Comparison of ENCODE assay signal across 24 cellular contexts in the genomic region with DNA sequence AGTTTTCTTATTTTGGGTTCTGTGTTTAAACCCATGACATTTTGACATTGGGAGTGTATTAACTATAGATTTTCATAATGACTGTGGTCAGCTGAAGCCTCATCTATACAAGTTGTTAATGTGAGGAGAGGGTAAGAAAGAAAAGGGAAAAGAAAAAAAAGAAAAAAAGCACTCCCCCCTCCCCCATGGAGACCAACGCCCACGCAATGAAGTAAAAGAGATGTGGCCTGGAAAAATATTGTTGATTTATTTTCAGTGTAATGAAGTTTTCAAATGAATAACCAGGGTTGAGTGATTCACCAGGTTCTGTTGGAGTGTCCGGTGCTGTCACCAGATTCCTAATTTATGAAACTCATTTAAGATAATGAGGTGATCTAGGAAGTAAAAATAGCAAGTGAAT.
"Had no signal": no experiment of that assay in that cellular context is flagged by ENCODE, and none has a peak within 500 bp of the region (broad histone marks: within the 10 kb centered on the region; RNA-seq: fewer than 3 reads in every experiment).

No MANE protein-coding gene starts in this region.

- DNase-seq: activated CD4-positive, alpha-beta memory T cell treated with anti-CD3 and anti-CD28 coated beads for 36 hours; activated CD4-positive, alpha-beta T cell treated with anti-CD3 and anti-CD28 coated beads, Interleukin-2, amount 10 ng/mL, durations not matched to agents 24 days and 14 days; activated CD4-positive, CD25-positive, alpha-beta regulatory T cell treated with anti-CD3 and anti-CD28 coated beads, Interleukin-2, amount 50 U/mL, for 72 hours; activated CD8-positive, alpha-beta memory T cell treated with anti-CD3 and anti-CD28 coated beads, Interleukin-2, amount 50 U/mL, for 4 hours; activated naive CD8-positive, alpha-beta T cell treated with anti-CD3 and anti-CD28 coated beads, Interleukin-2, amount 50 U/mL, for 24 hours; activated T-cell treated with anti-CD3 and anti-CD28 coated beads, Interleukin-2, amount 50 U/mL, for 1 hour; amygdala; effector memory CD4-positive, alpha-beta T cell; islet precursor cell; left cardiac atrium; left ventricle myocardium superior; mucosa of descending colon; sigmoid colon; small intestine; T1000; testis; transverse colon; WERI-Rb-1 had no signal

- H3K36me3 ChIP-seq: neutrophil, prostate gland, sigmoid colon, transverse colon, WERI-Rb-1 had no signal

- H3K27ac ChIP-seq: neutrophil, prostate gland, sigmoid colon, testis, transverse colon, WERI-Rb-1 had no signal

- H3K4me3 ChIP-seq: mucosa of descending colon, prostate gland, sigmoid colon, transverse colon had no signal

- H3K36me3 Mint-ChIP-seq: natural killer cell treated with Interleukin-12 subunit alpha and Interleukin-12 subunit beta and Interleukin-15 and Interleukin-18, amount 100 ng/mL, for 72 hours had no signal

- H3K27ac Mint-ChIP-seq: activated CD4-positive, alpha-beta memory T cell treated with anti-CD3 and anti-CD28 coated beads for 36 hours; activated naive CD8-positive, alpha-beta T cell treated with anti-CD3 and anti-CD28 coated beads, Interleukin-2, amount 50 U/mL, for 24 hours; activated T-helper 2 cell treated with anti-CD3 and anti-CD28 coated beads, Interferon-gamma antibody, Interleukin-2, Interleukin-4, amounts not matched to agents 10 μg/mL and 5 μg/mL and 100 μg/mL, durations not matched to agents 14 hours and 24 hours and 36 hours; T-helper 1 cell treated with Interleukin-12 subunit alpha and Interleukin-12 subunit beta and Interleukin-4 antibody, amounts not matched to agents 30 μg/mL and 1 μg/mL, for 36 hours had no signal

- H3K4me3 Mint-ChIP-seq: T-helper 1 cell treated with Interleukin-12 subunit alpha and Interleukin-12 subunit beta and Interleukin-4 antibody, amounts not matched to agents 30 μg/mL and 1 μg/mL, for 36 hours had no signal

- H3K9me3 Mint-ChIP-seq: activated CD4-positive, alpha-beta memory T cell treated with anti-CD3 and anti-CD28 coated beads for 36 hours; activated CD4-positive, alpha-beta T cell treated with anti-CD3 and anti-CD28 coated beads, Interleukin-2, amount 10 ng/mL, durations not matched to agents 24 days and 14 days; activated naive CD4-positive, alpha-beta T cell treated with anti-CD3 and anti-CD28 coated beads, Interleukin-2, amount 50 U/mL, for 24 hours; activated naive CD8-positive, alpha-beta T cell treated with anti-CD3 and anti-CD28 coated beads, Interleukin-2, amount 50 U/mL, for 24 hours; activated T-helper 2 cell treated with anti-CD3 and anti-CD28 coated beads, Interferon-gamma antibody, Interleukin-2, Interleukin-4, amounts not matched to agents 10 μg/mL and 5 μg/mL and 100 μg/mL, durations not matched to agents 14 hours and 24 hours and 36 hours; natural killer cell treated with Interleukin-12 subunit alpha and Interleukin-12 subunit beta and Interleukin-15 and Interleukin-18, amount 100 ng/mL, for 72 hours; T-helper 1 cell treated with Interleukin-12 subunit alpha and Interleukin-12 subunit beta and Interleukin-4 antibody, amounts not matched to agents 30 μg/mL and 1 μg/mL, for 36 hours had no signal

- H3K9me3 ChIP-seq: mucosa of descending colon, neutrophil, prostate gland, sigmoid colon, testis, transverse colon had no signal

- ATAC-seq: activated naive CD8-positive, alpha-beta T cell treated with anti-CD3 and anti-CD28 coated beads, Interleukin-2, amount 50 U/mL, for 24 hours; left cardiac atrium; left ventricle myocardium superior; mucosa of descending colon; natural killer cell treated with Interleukin-12 subunit alpha and Interleukin-12 subunit beta and Interleukin-15 and Interleukin-18, amount 100 ng/mL, for 72 hours had no signal
